Comparison of ENCODE assay signal across 1 cellular context in genomic region chr1:218425647-218426342, GRCh38.
TF ChIP-seq lines count a peak whose summit lies in the region.

No MANE protein-coding gene starts in this region.

TF ChIP-seq in HepG2, 621 proteins besides CTCF, POLR2A, EP300 and RAD21 (continued from another document):
- TF ChIP-seq, protein P1, sequence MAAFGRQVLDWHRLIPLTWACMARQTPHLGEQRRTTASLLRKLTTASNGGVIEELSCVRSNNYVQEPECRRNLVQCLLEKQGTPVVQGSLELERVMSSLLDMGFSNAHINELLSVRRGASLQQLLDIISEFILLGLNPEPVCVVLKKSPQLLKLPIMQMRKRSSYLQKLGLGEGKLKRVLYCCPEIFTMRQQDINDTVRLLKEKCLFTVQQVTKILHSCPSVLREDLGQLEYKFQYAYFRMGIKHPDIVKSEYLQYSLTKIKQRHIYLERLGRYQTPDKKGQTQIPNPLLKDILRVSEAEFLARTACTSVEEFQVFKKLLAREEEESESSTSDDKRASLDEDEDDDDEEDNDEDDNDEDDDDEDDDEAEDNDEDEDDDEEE (CRISPR knock-in tag; IDR thresholded peaks at IDR 0.05) = no peak
- no peak for TF ChIP-seq HMG20B (CRISPR knock-in tag; conservative IDR thresholded peaks at IDR 0.05)
- no peak for TF ChIP-seq ZNF451 (CRISPR knock-in tag; IDR thresholded peaks at IDR 0.05)
- no peak for TF ChIP-seq NR3C1 (CRISPR knock-in tag; IDR thresholded peaks at IDR 0.05)
- TF ChIP-seq CEBPG (CRISPR knock-in tag; IDR thresholded peaks at IDR 0.05) = 0 out of 2 replicates have a peak, but pooled peaks have one; percentile 29
- TF ChIP-seq ZNF12 (CRISPR knock-in tag; IDR thresholded peaks at IDR 0.05) = 0 out of 2 replicates have a peak, but pooled peaks have one; percentile 38
- TF ChIP-seq KLF6 (CRISPR knock-in tag; IDR thresholded peaks at IDR 0.05) = no peak
- no peak for TF ChIP-seq ZSCAN22 (CRISPR knock-in tag; IDR thresholded peaks at IDR 0.05)
- no peak for TF ChIP-seq MIXL1 (CRISPR knock-in tag; IDR thresholded peaks at IDR 0.05)
- TF ChIP-seq PAX8 (CRISPR knock-in tag; IDR thresholded peaks at IDR 0.05; ENCODE audit: borderline replicate concordance) = no peak
- TF ChIP-seq RARA (CRISPR knock-in tag; IDR thresholded peaks at IDR 0.05) = peak; percentile 15; the same call in 1 of the 2 replicates
- TF ChIP-seq FOSL2 (CRISPR knock-in tag; IDR thresholded peaks at IDR 0.05) = peak; percentile 29; the same call in 1 of the 2 replicates
- TF ChIP-seq SKI (IDR thresholded peaks at IDR 0.05; ENCODE audit: partially characterized antibody) = no peak
- TF ChIP-seq SOX6 (IDR thresholded peaks at IDR 0.05) = no peak
- peak; percentile 68 for TF ChIP-seq SOX6 (CRISPR knock-in tag; IDR thresholded peaks at IDR 0.05)
- TF ChIP-seq PREB (CRISPR knock-in tag; IDR thresholded peaks at IDR 0.05) = no peak
- TF ChIP-seq KAT8 (CRISPR knock-in tag; IDR thresholded peaks at IDR 0.05) = no peak
- TF ChIP-seq ZNF644 (CRISPR knock-in tag; IDR thresholded peaks at IDR 0.05; ENCODE audit: low read depth) = peak; percentile 47; the same call in 1 of the 2 replicates
TF ChIP-seq in HepG2: peak in this region for 14.
